9 cellular contexts compared by ENCODE assay signal in the genomic region with DNA sequence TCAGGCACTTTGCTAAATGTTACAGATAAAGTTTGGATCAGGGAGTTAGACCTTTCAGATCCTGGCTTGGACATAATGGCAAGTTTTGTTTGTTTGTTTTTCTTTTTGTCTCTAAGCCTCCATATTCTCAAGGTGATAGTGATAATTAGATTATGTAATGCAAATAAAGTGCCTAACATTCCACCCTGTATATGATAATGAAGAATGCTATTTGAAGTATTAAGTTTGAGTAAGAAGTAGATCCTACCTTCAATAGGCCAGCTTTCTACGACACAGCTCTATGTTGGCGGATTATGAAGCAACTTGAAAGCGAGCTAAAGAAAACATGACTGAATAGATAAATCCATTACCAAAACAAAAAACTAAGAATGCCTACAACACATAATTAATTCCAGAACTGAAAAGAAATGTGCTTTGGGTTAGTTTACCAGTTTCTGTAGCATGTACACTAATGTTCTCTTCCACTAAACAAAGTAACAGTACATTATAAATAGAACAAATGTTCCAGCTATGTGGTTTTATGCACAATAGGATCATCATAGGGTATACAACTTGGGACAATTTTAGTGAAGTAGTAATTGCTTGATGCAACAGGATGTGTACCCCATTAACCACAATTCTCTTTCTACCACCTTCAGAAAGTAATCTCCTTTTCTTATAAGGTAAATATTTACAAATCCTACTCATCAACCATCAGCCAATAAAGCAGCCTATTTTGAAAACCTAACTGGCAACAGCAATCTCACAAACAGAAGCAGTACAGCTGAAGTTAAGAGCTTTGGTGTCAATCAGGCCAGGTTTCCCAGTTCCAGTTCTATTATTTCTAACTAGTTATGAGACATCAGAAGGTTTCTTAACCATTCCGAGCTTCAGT. TPM values are rescaled to one million over a fixed set of nuclear protein-coding genes. Genes with fewer than 3 reads are reported as not detected.
DNase-seq lines count a peak whose midpoint lies in the region; ATAC-seq and TF ChIP-seq lines count a peak whose summit lies in the region.
"Had no signal": no experiment of that assay in that cellular context is flagged by ENCODE, and none has a peak within 500 bp of the region (broad histone marks: within the 10 kb centered on the region; RNA-seq: fewer than 3 reads in every experiment).

No MANE protein-coding gene starts in this region.

- WGBS in right cardiac atrium = 90% methylated on average over 4 of the region's 4 CpGs

- H3K27ac Mint-ChIP-seq in activated CD4-positive, alpha-beta T cell treated with anti-CD3 and anti-CD28 coated beads, Interleukin-2, amount 10 ng/mL, durations not matched to agents 24 days and 14 days = no peak overlapping the region
- no peak overlapping the region for H3K27ac Mint-ChIP-seq in activated B cell treated with CpG ODN at 0.5 μM for 24 hours
- H3K27ac Mint-ChIP-seq in stimulated activated naive CD8-positive, alpha-beta T cell treated with anti-CD3 and anti-CD28 coated beads, Interleukin-15, amount 100 ng/mL, for 72 hours = no peak overlapping the region

- H3K27me3 ChIP-seq in right cardiac atrium (ENCODE audit: control insufficient read depth, insufficient read depth) = no peaks in the 10 kb centered on the region

- H3K27ac ChIP-seq in right cardiac atrium (ENCODE audit: low read length) = no peak overlapping the region

- CTCF ChIA-PET in activated B cell treated with CpG ODN at 0.5 μM for 24 hours (lab: Charles Lee) = no interaction called here

- H3K4me1 Mint-ChIP-seq in activated CD4-positive, alpha-beta T cell treated with anti-CD3 and anti-CD28 coated beads, Interleukin-2, amount 10 ng/mL, durations not matched to agents 24 days and 14 days = peaks cover 24% of the 10 kb centered on the region
- H3K4me1 Mint-ChIP-seq in activated B cell treated with CpG ODN at 0.5 μM for 24 hours = peaks cover 44% of the 10 kb centered on the region
- peaks cover 28% of the 10 kb centered on the region for H3K4me1 Mint-ChIP-seq in stimulated activated naive CD8-positive, alpha-beta T cell treated with anti-CD3 and anti-CD28 coated beads, Interleukin-15, amount 100 ng/mL, for 72 hours

- no peaks in the 10 kb centered on the region for H3K9me3 ChIP-seq in right cardiac atrium (ENCODE audit: control insufficient read depth, low read length)

- peaks cover 5% of the 10 kb centered on the region for H3K4me1 ChIP-seq in right cardiac atrium (ENCODE audit: control insufficient read depth, insufficient read depth, low read length)

- intact Hi-C loops in activated CD4-positive, alpha-beta T cell treated with anti-CD3 and anti-CD28 coated beads, Interleukin-2, amount 10 ng/mL, durations not matched to agents 24 days and 14 days (cut with micrococcal nuclease) = loop anchor here (5.0 to 10.0 kb wide), 4 partner anchors 129 to 631 kb away; a partner anchor contains a TSS
- intact Hi-C loops in activated B cell treated with CpG ODN at 0.5 μM for 24 hours (cut with micrococcal nuclease) (loop anchor here (10.0 kb wide), 1 partner anchor 383 kb away; a partner anchor contains a TSS), right cardiac atrium (cut with DNase I) (no loop called here), posterior vena cava (cut with DNase I) (no loop called here)

- H3K4me3 Mint-ChIP-seq in activated CD4-positive, alpha-beta T cell treated with anti-CD3 and anti-CD28 coated beads, Interleukin-2, amount 10 ng/mL, durations not matched to agents 24 days and 14 days = peak overlapping the region; percentile 95
- peak overlapping the region; percentile 100 for H3K4me3 Mint-ChIP-seq in activated B cell treated with CpG ODN at 0.5 μM for 24 hours
- H3K4me3 Mint-ChIP-seq in stimulated activated naive CD8-positive, alpha-beta T cell treated with anti-CD3 and anti-CD28 coated beads, Interleukin-15, amount 100 ng/mL, for 72 hours = peak overlapping the region; percentile 96 to 99

- POLR2A ChIA-PET in activated B cell treated with CpG ODN at 0.5 μM for 24 hours (lab: Charles Lee) = no interaction called here

- peaks cover 27% of the 10 kb centered on the region for H3K36me3 Mint-ChIP-seq in activated CD4-positive, alpha-beta T cell treated with anti-CD3 and anti-CD28 coated beads, Interleukin-2, amount 10 ng/mL, durations not matched to agents 24 days and 14 days (ENCODE audit: low read depth)
- H3K36me3 Mint-ChIP-seq in activated B cell treated with CpG ODN at 0.5 μM for 24 hours (ENCODE audit: low read depth) = peaks cover 36% of the 10 kb centered on the region

- no peak for DNase-seq in activated CD4-positive, alpha-beta T cell treated with anti-CD3 and anti-CD28 coated beads, Interleukin-2, amount 10 ng/mL, durations not matched to agents 24 days and 14 days
- DNase-seq in activated CD4-positive, alpha-beta T cell treated with anti-CD3 and anti-CD28 coated beads, Interleukin-2, amount 50 U/mL, for 48 hours = no peak
- DNase-seq in activated B cell treated with CpG ODN at 0.5 μM for 24 hours (no peak), right cardiac atrium (no peak), posterior vena cava (ENCODE audit: low spot score) (no peak), RPMI8226 (no peak)
- no peak for DNase-seq in stimulated activated naive CD8-positive, alpha-beta T cell treated with anti-CD3 and anti-CD28 coated beads, Interleukin-15, amount 100 ng/mL, for 72 hours
- DNase-seq: SHP77 had no signal

- H3K4me3 ChIP-seq in right cardiac atrium (ENCODE audit: low read length) = peak overlapping the region; percentile 97

- TF ChIP-seq CTCF in activated B cell treated with CpG ODN at 0.5 μM for 24 hours (IDR thresholded peaks at IDR 0.05) = no peak

- peaks cover 13% of the 10 kb centered on the region for H3K9me3 Mint-ChIP-seq in activated CD4-positive, alpha-beta T cell treated with anti-CD3 and anti-CD28 coated beads, Interleukin-2, amount 10 ng/mL, durations not matched to agents 24 days and 14 days
- peaks cover 6% of the 10 kb centered on the region for H3K9me3 Mint-ChIP-seq in activated B cell treated with CpG ODN at 0.5 μM for 24 hours
- H3K9me3 Mint-ChIP-seq in stimulated activated naive CD8-positive, alpha-beta T cell treated with anti-CD3 and anti-CD28 coated beads, Interleukin-15, amount 100 ng/mL, for 72 hours = peaks cover 0 to 11% of the 10 kb centered on the region in 2 donors

- H3K27me3 Mint-ChIP-seq in activated CD4-positive, alpha-beta T cell treated with anti-CD3 and anti-CD28 coated beads, Interleukin-2, amount 10 ng/mL, durations not matched to agents 24 days and 14 days = no peaks in the 10 kb centered on the region
- H3K27me3 Mint-ChIP-seq in activated B cell treated with CpG ODN at 0.5 μM for 24 hours = no peaks in the 10 kb centered on the region
- H3K27me3 Mint-ChIP-seq in stimulated activated naive CD8-positive, alpha-beta T cell treated with anti-CD3 and anti-CD28 coated beads, Interleukin-15, amount 100 ng/mL, for 72 hours = no peaks in the 10 kb centered on the region

- ATAC-seq in activated B cell treated with CpG ODN at 0.5 μM for 24 hours (ENCODE audit: low read depth) (no peak), right cardiac atrium (no peak), HG02884 (IDR thresholded peaks at IDR 0.05; ENCODE audit: unreplicated experiment) (no peak)
- no peak for ATAC-seq in stimulated activated naive CD8-positive, alpha-beta T cell treated with anti-CD3 and anti-CD28 coated beads, Interleukin-15, amount 100 ng/mL, for 72 hours

RNA-seq across cellular contexts. Expression of a gene that starts 1.5 kb away (rescaled TPM):
- total RNA-seq in activated CD4-positive, alpha-beta T cell treated with anti-CD3 and anti-CD28 coated beads, Interleukin-2, amount 10 ng/mL, durations not matched to agents 24 days and 14 days = 41.5 and 43.8 TPM in 2 replicates
- total RNA-seq in activated B cell treated with CpG ODN at 0.5 μM for 24 hours = 32.3 and 35.5 TPM in 2 replicates
- 10 to 100 TPM; 58.3 to 67.9 (median 64.4) TPM for total RNA-seq in right cardiac atrium
- polyA plus RNA-seq in right cardiac atrium = 131 TPM
- total RNA-seq in posterior vena cava = 10 to 100 TPM; 40.6 to 45.8 TPM

Comparison
In these comparisons a context has a peak if more than half of its experiments do, and no peak if none do; other contexts are left out.
1. intact Hi-C loops: an anchor here in activated CD4-positive, alpha-beta T cell treated with anti-CD3 and anti-CD28 coated beads, Interleukin-2, amount 10 ng/mL, durations not matched to agents 24 days and 14 days (5.0 to 10.0 kb wide) and activated B cell treated with CpG ODN at 0.5 μM for 24 hours (10.0 kb wide); none called in right cardiac atrium and posterior vena cava.